1 cellular context compared by ENCODE assay signal in genomic region chr7:150983893-150984368, GRCh38.
TF ChIP-seq lines count a peak whose summit lies in the region.

No MANE protein-coding gene starts in this region.

TF ChIP-seq in HepG2, 621 proteins besides CTCF, POLR2A, EP300 and RAD21 (continues in another document):
- TF ChIP-seq ZNF44 (CRISPR knock-in tag; IDR thresholded peaks at IDR 0.05) = no peak
- TF ChIP-seq ZBTB49 (CRISPR knock-in tag; IDR thresholded peaks at IDR 0.05; ENCODE audit: borderline replicate concordance) = peak; percentile 84; the same call in 1 of the 2 replicates
- 0 out of 2 replicates have a peak, but pooled peaks have one; percentile 47 for TF ChIP-seq ZNF800 (CRISPR knock-in tag; IDR thresholded peaks at IDR 0.05)
- no peak for TF ChIP-seq REL (CRISPR knock-in tag; conservative IDR thresholded peaks at IDR 0.05)
- no peak for TF ChIP-seq ZNF256 (CRISPR knock-in tag; conservative IDR thresholded peaks at IDR 0.05)
- no peak for TF ChIP-seq ZHX2 (IDR thresholded peaks at IDR 0.05; ENCODE audit: low read depth)
- peak; percentile 79; the same call in 1 of the 2 replicates for TF ChIP-seq ZHX2 (CRISPR knock-in tag; IDR thresholded peaks at IDR 0.05; ENCODE audit: borderline replicate concordance)
- TF ChIP-seq GATAD1 (CRISPR knock-in tag; IDR thresholded peaks at IDR 0.05) = 0 out of 2 replicates have a peak, but pooled peaks have one; percentile 21
- TF ChIP-seq NFIC (IDR thresholded peaks at IDR 0.05; ENCODE audit: low read length) = no peak
- TF ChIP-seq ZKSCAN5 (CRISPR knock-in tag; IDR thresholded peaks at IDR 0.05) = no peak
- TF ChIP-seq MEIS1 (CRISPR knock-in tag; IDR thresholded peaks at IDR 0.05; ENCODE audit: borderline replicate concordance) = no peak
- no peak for TF ChIP-seq THAP9 (CRISPR knock-in tag; IDR thresholded peaks at IDR 0.05; ENCODE audit: borderline replicate concordance)
- TF ChIP-seq ZNF331 (CRISPR knock-in tag; IDR thresholded peaks at IDR 0.05) = peak; percentile 80
- peak; percentile 37; the same call in 1 of the 2 replicates for TF ChIP-seq MED1 (CRISPR knock-in tag; IDR thresholded peaks at IDR 0.05)
- 0 out of 2 replicates have a peak, but pooled peaks have one; percentile 46 for TF ChIP-seq STAT5B (CRISPR knock-in tag; IDR thresholded peaks at IDR 0.05)
- no peak for TF ChIP-seq MXD1 (CRISPR knock-in tag; IDR thresholded peaks at IDR 0.05)
- 0 out of 2 replicates have a peak, but pooled peaks have one; percentile 36 for TF ChIP-seq MYPOP (CRISPR knock-in tag; IDR thresholded peaks at IDR 0.05)
- no peak for TF ChIP-seq CENPX (CRISPR knock-in tag; IDR thresholded peaks at IDR 0.05)
- no peak for TF ChIP-seq SNAPC5 (CRISPR knock-in tag; IDR thresholded peaks at IDR 0.05; ENCODE audit: borderline replicate concordance)
- no peak for TF ChIP-seq JDP2 (CRISPR knock-in tag; IDR thresholded peaks at IDR 0.05; ENCODE audit: borderline replicate concordance)
- 0 out of 2 replicates have a peak, but pooled peaks have one; percentile 52 for TF ChIP-seq TFE3 (CRISPR knock-in tag; IDR thresholded peaks at IDR 0.05)
- TF ChIP-seq KLF13 (CRISPR knock-in tag; IDR thresholded peaks at IDR 0.05) = no peak
- no peak for TF ChIP-seq FOXJ3 (CRISPR knock-in tag; IDR thresholded peaks at IDR 0.05; ENCODE audit: borderline replicate concordance)
- 0 out of 2 replicates have a peak, but pooled peaks have one; percentile 23 for TF ChIP-seq ZFY (CRISPR knock-in tag; IDR thresholded peaks at IDR 0.05)
- no peak for TF ChIP-seq TFAP4 (IDR thresholded peaks at IDR 0.05; ENCODE audit: borderline replicate concordance, low read depth)
- peak; percentile 97 for TF ChIP-seq MIER2 (CRISPR knock-in tag; IDR thresholded peaks at IDR 0.05)
- TF ChIP-seq ZNF234 (CRISPR knock-in tag; conservative IDR thresholded peaks at IDR 0.05) = no peak
- TF ChIP-seq ZSCAN12 (CRISPR knock-in tag; IDR thresholded peaks at IDR 0.05) = 0 out of 2 replicates have a peak, but pooled peaks have one; percentile 27
- TF ChIP-seq CBX2 (IDR thresholded peaks at IDR 0.05; ENCODE audit: low read depth, low read length) = no peak
- no peak for TF ChIP-seq CBX2 (CRISPR knock-in tag; IDR thresholded peaks at IDR 0.05; ENCODE audit: low read depth)
- TF ChIP-seq ZNF550 (CRISPR knock-in tag; IDR thresholded peaks at IDR 0.05; ENCODE audit: borderline replicate concordance) = no peak
- 0 out of 2 replicates have a peak, but pooled peaks have one; percentile 35 for TF ChIP-seq ZBTB43 (CRISPR knock-in tag; conservative IDR thresholded peaks at IDR 0.05)
- TF ChIP-seq ERF (CRISPR knock-in tag; IDR thresholded peaks at IDR 0.05) = peak; percentile 71; the same call in 1 of the 2 replicates
- TF ChIP-seq XRCC5 (optimal IDR thresholded peaks at IDR 0.05; ENCODE audit: low read length) = peak; percentile 15
